Comparison of ENCODE assay signal across 14 cellular contexts in genomic region chr2:112165296-112165695, GRCh38. TPM values are rescaled to one million over a fixed set of nuclear protein-coding genes. Genes with fewer than 3 reads are reported as not detected.
DNase-seq lines count a peak whose midpoint lies in the region; ATAC-seq and TF ChIP-seq lines count a peak whose summit lies in the region.
"Had no signal": no experiment of that assay in that cellular context is flagged by ENCODE, and none has a peak within 500 bp of the region (broad histone marks: within the 10 kb centered on the region; RNA-seq: fewer than 3 reads in every experiment).

No MANE protein-coding gene starts in this region.

- no peaks in the 10 kb centered on the region for H3K27me3 ChIP-seq in left ventricle myocardium inferior (ENCODE audit: low read depth)

- no peak overlapping the region for H3K27ac ChIP-seq in left ventricle myocardium inferior (replicated peaks)
- H3K27ac ChIP-seq: BLaER1 treated with 17β-estradiol and CSF1 and Interleukin-3, amounts not matched to agents 10 nM and 100 nM had no signal

- H3K9me3 Mint-ChIP-seq in stimulated activated effector memory CD8-positive, alpha-beta T cell treated with anti-CD3 and anti-CD28 coated beads, Interleukin-12 subunit alpha, Interleukin-12 subunit beta, amount 100 ng/mL, for 72 hours, result no peaks in the 10 kb centered on the region
- H3K9me3 Mint-ChIP-seq: CD4-positive, CD25-positive, alpha-beta regulatory T cell; GM23338; IgD-negative memory B cell had no signal

- H3K9me3 ChIP-seq in left ventricle myocardium inferior (replicated peaks), result no peaks in the 10 kb centered on the region

- no peak overlapping the region for H3K4me3 ChIP-seq in left ventricle myocardium inferior
- H3K4me3 ChIP-seq: BLaER1 treated with 17β-estradiol and CSF1 and Interleukin-3, amounts not matched to agents 10 nM and 100 nM; GM23338 had no signal

- intact Hi-C loops in cardiac septum (cut with DNase I), result no loop called here
- intact Hi-C loops in left ventricle myocardium inferior (cut with micrococcal nuclease), result no loop called here

- no peaks in the 10 kb centered on the region for H3K4me1 ChIP-seq in left ventricle myocardium inferior

- H3K4me3 Mint-ChIP-seq in stimulated activated effector memory CD8-positive, alpha-beta T cell treated with anti-CD3 and anti-CD28 coated beads, Interleukin-12 subunit alpha, Interleukin-12 subunit beta, amount 100 ng/mL, for 72 hours, result no peak overlapping the region
- H3K4me3 Mint-ChIP-seq: CD4-positive, CD25-positive, alpha-beta regulatory T cell; GM23338; IgD-negative memory B cell had no signal

- DNase-seq in cardiac septum (ENCODE audit: low spot score), result peak; percentile 22
- DNase-seq in left ventricle myocardium inferior, result no peak
- peak; percentile 41 for DNase-seq in left lobe of liver (ENCODE audit: low spot score)
- DNase-seq in stimulated activated effector memory CD8-positive, alpha-beta T cell treated with anti-CD3 and anti-CD28 coated beads, Interleukin-12 subunit alpha, Interleukin-12 subunit beta, amount 100 ng/mL, for 72 hours (ENCODE audit: low spot score in 2 of 2), result no peak
- DNase-seq in NCI-H187 treated with DMSO at 0.1 percent for 48 hours (lab: John Stamatoyannopoulos, UW), result no peak
- no peak for DNase-seq in stimulated activated CD4-positive, alpha-beta T cell treated with anti-CD3 and anti-CD28 coated beads, Interleukin-15, amount 100 ng/mL, for 24 hours
- DNase-seq in DMS 273 treated with DMSO at 0.1 percent for 48 hours (lab: John Stamatoyannopoulos, UW), result no peak
- DNase-seq: ACHN; CD4-positive, CD25-positive, alpha-beta regulatory T cell; H7 had no signal

- H3K36me3 Mint-ChIP-seq in stimulated activated effector memory CD8-positive, alpha-beta T cell treated with anti-CD3 and anti-CD28 coated beads, Interleukin-12 subunit alpha, Interleukin-12 subunit beta, amount 100 ng/mL, for 72 hours, result no peaks in the 10 kb centered on the region
- H3K36me3 Mint-ChIP-seq: CD4-positive, CD25-positive, alpha-beta regulatory T cell; IgD-negative memory B cell had no signal

- no peak for ATAC-seq in left lobe of liver
- ATAC-seq in stimulated activated effector memory CD8-positive, alpha-beta T cell treated with anti-CD3 and anti-CD28 coated beads, Interleukin-12 subunit alpha, Interleukin-12 subunit beta, amount 100 ng/mL, for 72 hours, result peak; percentile 21
- ATAC-seq: GM23338 had no signal

- H3K4me1 Mint-ChIP-seq in stimulated activated effector memory CD8-positive, alpha-beta T cell treated with anti-CD3 and anti-CD28 coated beads, Interleukin-12 subunit alpha, Interleukin-12 subunit beta, amount 100 ng/mL, for 72 hours, result peaks cover 6% of the 10 kb centered on the region
- H3K4me1 Mint-ChIP-seq: GM23338 had no signal

- H3K27ac Mint-ChIP-seq in stimulated activated effector memory CD8-positive, alpha-beta T cell treated with anti-CD3 and anti-CD28 coated beads, Interleukin-12 subunit alpha, Interleukin-12 subunit beta, amount 100 ng/mL, for 72 hours, result no peak overlapping the region
- H3K27ac Mint-ChIP-seq: GM23338, IgD-negative memory B cell had no signal

- H3K36me3 ChIP-seq in left ventricle myocardium inferior, result no peaks in the 10 kb centered on the region
- H3K36me3 ChIP-seq: BLaER1 treated with 17β-estradiol and CSF1 and Interleukin-3, amounts not matched to agents 10 nM and 100 nM had no signal

- no peak for TF ChIP-seq CTCF in left ventricle myocardium inferior (IDR thresholded peaks at IDR 0.05; ENCODE audit: borderline replicate concordance)

RNA-seq across cellular contexts. Expression of gene FBLN7, which starts 27.1 kb away (rescaled TPM):
- total RNA-seq in cardiac septum (1.00 TPM), left ventricle myocardium inferior (0.60 TPM), left lobe of liver (5.1 TPM)
- total RNA-seq: Daoy, GM23338 had no signal

Comparison
In these comparisons a context has a peak if more than half of its experiments do, and no peak if none do; other contexts are left out.
1. DNase-seq: peak in cardiac septum (single experiment) and left lobe of liver (single experiment); none in left ventricle myocardium inferior (single experiment), stimulated activated effector memory CD8-positive, alpha-beta T cell treated with anti-CD3 and anti-CD28 coated beads, Interleukin-12 subunit alpha, Interleukin-12 subunit beta, amount 100 ng/mL, for 72 hours (0 of 2), NCI-H187 treated with DMSO at 0.1 percent for 48 hours (single experiment), stimulated activated CD4-positive, alpha-beta T cell treated with anti-CD3 and anti-CD28 coated beads, Interleukin-15, amount 100 ng/mL, for 24 hours (single experiment) and DMS 273 treated with DMSO at 0.1 percent for 48 hours (single experiment).